Comparison of ENCODE assay signal across 2 cellular contexts in genomic region chr4:853416-853781, GRCh38.
TF ChIP-seq lines count a peak whose summit lies in the region.

No MANE protein-coding gene starts in this region.

TF ChIP-seq in SK-N-SH, 30 proteins besides CTCF, POLR2A, EP300 and RAD21 (continued from another document):
- TF ChIP-seq USF1 (IDR thresholded peaks at IDR 0.05; ENCODE audit: borderline replicate concordance, low read depth) (no peak), ZBTB33 (IDR thresholded peaks at IDR 0.05; ENCODE audit: borderline replicate concordance, low read depth) (no peak), SIN3A (IDR thresholded peaks at IDR 0.05; ENCODE audit: borderline replicate concordance, low read depth, low read length) (no peak), FOXJ3 (CRISPR knock-in tag; IDR thresholded peaks at IDR 0.05) (no peak), GATA2 (CRISPR knock-in tag; IDR thresholded peaks at IDR 0.05) (no peak)

TF ChIP-seq in SK-N-SH treated with all-trans-retinoic acid at 6 μM for 48 hours, 23 proteins besides CTCF, POLR2A, EP300 and RAD21 (continued from another document):
- TF ChIP-seq PATZ1 (CRISPR knock-in tag; IDR thresholded peaks at IDR 0.05; ENCODE audit: borderline replicate concordance) (no peak), TSHZ2 (CRISPR knock-in tag; IDR thresholded peaks at IDR 0.05) (no peak)
